In genomic region chr12:48572326-48572725, GRCh38 we compare ENCODE assay signal across 27 cellular contexts. TPM values are rescaled to one million over a fixed set of nuclear protein-coding genes. Genes with fewer than 3 reads are reported as not detected.
DNase-seq lines count a peak whose midpoint lies in the region; ATAC-seq, FAIRE-seq and TF ChIP-seq lines count a peak whose summit lies in the region.
"Had no signal": no experiment of that assay in that cellular context is flagged by ENCODE, and none has a peak within 500 bp of the region (broad histone marks: within the 10 kb centered on the region; RNA-seq: fewer than 3 reads in every experiment).

No MANE protein-coding gene starts in this region.

- H3K9ac ChIP-seq in K562 (ENCODE audit: insufficient read depth in 1 of 2, low read depth in 2 of 2, low read length in 2 of 2): no peak overlapping the region

- intact Hi-C loops in K562 (cut with micrococcal nuclease): no loop called here

- H3K36me3 ChIP-seq in K562 (ENCODE audit: control insufficient read depth, insufficient read depth, low read length): no peaks in the 10 kb centered on the region
- H3K36me3 ChIP-seq: ascending aorta, lower lobe of right lung, prostate gland, suprapubic skin, uterus had no signal

- H4K20me1 ChIP-seq in K562 (replicated peaks; ENCODE audit: control insufficient read depth, insufficient read depth, low read length): no peaks in the 10 kb centered on the region

- CTCF ChIA-PET in K562 (lab: Yijun Ruan, JAX; ENCODE audit: low intra/inter-chr PET ratio): no interaction called here

- POLR2A ChIA-PET in K562 (lab: Yijun Ruan, JAX): interaction anchor here (0.9 to 1.3 kb wide), 3 partner anchors 9 to 11 kb away, joined by 3 to 5 read pairs (median 3); no protein-coding TSS in a partner anchor

- no TSS peak for BruUV-seq in K562 (replicated peaks; lab: Mats Ljungman, UMichigan)

- TF ChIP-seq CTCF in K562 (IDR thresholded peaks at IDR 0.05 in 2 of 3, conservative IDR thresholded peaks at IDR 0.05 in 1 of 3; ENCODE audit: insufficient read depth in 2 of 3, low read depth in 1 of 3, low read length in 3 of 3): no peak

- 0 out of 5 replicates have a peak, but pooled peaks cover under 1 to 2% of the 10 kb centered on the region in 2 experiments for H3K27me3 ChIP-seq in K562 (ENCODE audit: control insufficient read depth in 2 of 2, insufficient read depth in 2 of 2, low read length in 2 of 2)
- H3K27me3 ChIP-seq: ascending aorta, uterus had no signal

- no peak overlapping the region for H3K4me3 ChIP-seq in K562
- H3K4me3 ChIP-seq: ascending aorta, lower lobe of right lung, prostate gland, suprapubic skin, uterus had no signal

- TF ChIP-seq RAD21 in K562 (CRISPR knock-in tag; conservative IDR thresholded peaks at IDR 0.05 in 1 of 2, IDR thresholded peaks at IDR 0.05 in 1 of 2): no peak

- no peak for TF ChIP-seq EP300 in K562 (IDR thresholded peaks at IDR 0.05; ENCODE audit: low read length)

- DNase-seq in COLO829 (ENCODE audit: low spot score) (peak; percentile 20), Kasumi-1 (lab: John Stamatoyannopoulos, UW) (peak; percentile 50 to 61), K562 (ENCODE audit: extremely low read depth in 1 of 4, low spot score in 3 of 4) (no peak), medulla oblongata (ENCODE audit: extremely low spot score) (peak; percentile 80), NCI-H2196 (lab: John Stamatoyannopoulos, UW; ENCODE audit: unreplicated experiment) (no peak), NCI-H2081 treated with DMSO at 0.1 percent for 48 hours (lab: John Stamatoyannopoulos, UW) (no peak)
- DNase-seq: activated CD4-positive, alpha-beta T cell treated with anti-CD3 and anti-CD28 coated beads, Interleukin-2, amount 10 ng/mL, durations not matched to agents 24 days and 14 days; activated CD8-positive, alpha-beta memory T cell treated with anti-CD3 and anti-CD28 coated beads, Interleukin-2, amount 10 ng/mL, durations not matched to agents 7 days and 5 days; CD8-positive, alpha-beta memory T cell; GF-D8; kidney; lower lobe of right lung; NCI-H1417 treated with DMSO at 0.1 percent for 48 hours; NCI-H2171; NCI-H524 treated with DMSO at 0.1 percent for 48 hours; stimulated activated CD4-positive, alpha-beta T cell treated with anti-CD3 and anti-CD28 coated beads, Interleukin-1b, Interleukin-23, amount 100 ng/mL, for 48 hours; uterus had no signal

- no peaks in the 10 kb centered on the region for H3K79me2 ChIP-seq in K562 (ENCODE audit: control insufficient read depth, insufficient read depth, low read length)

- no peaks in the 10 kb centered on the region for H3K9me3 ChIP-seq in K562 (replicated peaks; ENCODE audit: control insufficient read depth, insufficient read depth, low read depth, low read length)
- H3K9me3 ChIP-seq: ascending aorta, lower lobe of right lung, prostate gland, suprapubic skin, uterus had no signal

- in situ Hi-C loops in K562 (cut with MboI): no loop called here

- TF ChIP-seq POLR2A in K562 (conservative IDR thresholded peaks at IDR 0.05): no peak

- no peak overlapping the region for H3K4me2 ChIP-seq in K562 (ENCODE audit: insufficient read depth, low read length)

- H3K27ac ChIP-seq in K562 (ENCODE audit: extremely low read depth, low read depth, low read length): no peak overlapping the region
- H3K27ac ChIP-seq: ascending aorta, lower lobe of right lung, prostate gland, suprapubic skin, uterus, VCaP had no signal

- 12% methylated on average over 5 of the region's 5 CpGs for WGBS in K562 (ENCODE audit: insufficient coverage, low coverage, missing lambda C conversion rate)

- no peak for ATAC-seq in K562
- ATAC-seq in HG03025 (IDR thresholded peaks at IDR 0.05; ENCODE audit: low FRiP score, unreplicated experiment): no peak
- ATAC-seq: activated CD8-positive, alpha-beta memory T cell treated with anti-CD3 and anti-CD28 coated beads, Interleukin-2, amount 10 ng/mL, durations not matched to agents 7 days and 5 days; lower lobe of right lung; stimulated activated effector memory CD8-positive, alpha-beta T cell treated with anti-CD3 and anti-CD28 coated beads, Interleukin-12 subunit alpha, Interleukin-12 subunit beta, amount 100 ng/mL, for 72 hours had no signal

- H3K4me1 ChIP-seq in K562 (replicated peaks in 1 of 2; ENCODE audit: control insufficient read depth in 2 of 2, insufficient read depth in 2 of 2, low read length in 2 of 2): peaks cover 0 to 8% of the 10 kb centered on the region in 2 experiments; a peak in 1 of 5 replicates
- H3K4me1 ChIP-seq: ascending aorta, lower lobe of right lung, prostate gland, suprapubic skin, uterus had no signal

- peak; percentile 49 for FAIRE-seq in K562 (lab: Jason Lieb, UNC)
- FAIRE-seq: frontal cortex, kidney had no signal

- H2AFZ ChIP-seq in K562 (ENCODE audit: low read depth, low read length): peak overlapping the region; percentile 48; the same call in 1 of the 2 replicates

- H3K9me1 ChIP-seq in K562 (ENCODE audit: control insufficient read depth, insufficient read depth, low read length): no peaks in the 10 kb centered on the region

TF ChIP-seq in K562, 482 proteins besides CTCF, POLR2A, EP300 and RAD21:
- TF ChIP-seq SOX6 (IDR thresholded peaks at IDR 0.05) (peak; percentile 23; the same call in 1 of the 2 replicates), CHD2 (IDR thresholded peaks at IDR 0.05; ENCODE audit: low read depth, low read length) (no peak)

RNA-seq across cellular contexts. Expression of gene LALBA, which starts 2.5 kb away (rescaled TPM):
- total RNA-seq in K562 (2011; cell fraction: chromatin; rRNA removed; ENCODE audit: low replicate concordance): not detected in 2 replicates
- total RNA-seq in K562 (2011; cell fraction: nucleolus; rRNA removed): not detected in 2 replicates
- total RNA-seq in K562 (2011; cell fraction: nucleoplasm; rRNA removed): not detected in 2 replicates
- total RNA-seq in K562 (2014; rRNA removed) (not detected in 2 replicates), K562 (2014; rRNA removed; fragmentation: Illumina TruSeq; extraction: Trizol) (not detected in 2 replicates), K562 (2015; rRNA removed; fragmentation: Illumina TruSeq; extraction: Trizol) (not detected in 2 replicates), K562 (2021) (not detected in 2 replicates)
- polyA plus RNA-seq in K562 (2011; rRNA removed) (not detected in 2 replicates), K562 (2014; fragmentation: Illumina TruSeq; extraction: Trizol) (0.21 TPM in 1 of 2 replicates, not detected in the other), K562 (2014; fragmentation: Nextera tagmentation; extraction: Ambion mirVana) (not detected), K562 (2014; rRNA removed) (not detected in 2 replicates)
- polyA plus RNA-seq in K562 (2011; cell fraction: cytosol; rRNA removed): not detected in 2 replicates
- polyA plus RNA-seq in K562 (2011; cell fraction: nucleus; rRNA removed): not detected in 2 replicates
- 0.15 TPM in 1 of 2 replicates, not detected in the other for polyA plus RNA-seq in K562 (2012)
- polyA minus RNA-seq in K562 (2011; rRNA and poly(A)+ RNA removed): not detected in 2 replicates
- not detected in 2 replicates for polyA minus RNA-seq in K562 (2011; cell fraction: cytosol; rRNA and poly(A)+ RNA removed)
- polyA minus RNA-seq in K562 (2011; cell fraction: nucleus; rRNA and poly(A)+ RNA removed): not detected in 2 replicates
- total RNA-seq: activated CD4-positive, alpha-beta T cell treated with anti-CD3 and anti-CD28 coated beads, Interleukin-2, amount 10 ng/mL, durations not matched to agents 24 days and 14 days; activated CD8-positive, alpha-beta memory T cell treated with anti-CD3 and anti-CD28 coated beads, Interleukin-2, amount 10 ng/mL, durations not matched to agents 7 days and 5 days; ascending aorta; CD8-positive, alpha-beta memory T cell; frontal cortex; kidney; LHCN-M2; lower lobe of right lung; suprapubic skin; T-helper 1 cell treated with Interleukin-12 subunit alpha and Interleukin-12 subunit beta and Interleukin-4 antibody, amounts not matched to agents 30 ng/mL and 1 ng/mL, for 36 hours; uterus had no signal
- polyA plus RNA-seq: CD8-positive, alpha-beta memory T cell; esophagus had no signal

RNA-seq across cellular contexts. Expression of gene OR8S1, which starts 46.9 kb away (rescaled TPM):
- total RNA-seq in K562 (2011; cell fraction: chromatin; rRNA removed; ENCODE audit: low replicate concordance): not detected in 2 replicates
- not detected in 2 replicates for total RNA-seq in K562 (2011; cell fraction: nucleolus; rRNA removed)
- not detected in 2 replicates for total RNA-seq in K562 (2011; cell fraction: nucleoplasm; rRNA removed)
- not detected in 2 replicates for total RNA-seq in K562 (2014; rRNA removed)
- not detected in 2 replicates for total RNA-seq in K562 (2014; rRNA removed; fragmentation: Illumina TruSeq; extraction: Trizol)
- total RNA-seq in K562 (2015; rRNA removed; fragmentation: Illumina TruSeq; extraction: Trizol): not detected in 2 replicates
- not detected in 2 replicates for total RNA-seq in K562 (2021)
- not detected in 2 replicates for polyA plus RNA-seq in K562 (2011; rRNA removed)
- polyA plus RNA-seq in K562 (2011; cell fraction: cytosol; rRNA removed): not detected in 2 replicates
- not detected in 2 replicates for polyA plus RNA-seq in K562 (2011; cell fraction: nucleus; rRNA removed)
- polyA plus RNA-seq in K562 (2012): 0.18 TPM in 1 of 2 replicates, not detected in the other
- polyA plus RNA-seq in K562 (2014; fragmentation: Illumina TruSeq; extraction: Trizol): not detected in 2 replicates
- not detected for polyA plus RNA-seq in K562 (2014; fragmentation: Nextera tagmentation; extraction: Ambion mirVana)
- polyA plus RNA-seq in K562 (2014; rRNA removed): not detected in 2 replicates
- polyA minus RNA-seq in K562 (2011; rRNA and poly(A)+ RNA removed): not detected in 2 replicates
- not detected in 2 replicates for polyA minus RNA-seq in K562 (2011; cell fraction: cytosol; rRNA and poly(A)+ RNA removed)
- not detected in 2 replicates for polyA minus RNA-seq in K562 (2011; cell fraction: nucleus; rRNA and poly(A)+ RNA removed)
- total RNA-seq: activated CD4-positive, alpha-beta T cell treated with anti-CD3 and anti-CD28 coated beads, Interleukin-2, amount 10 ng/mL, durations not matched to agents 24 days and 14 days; activated CD8-positive, alpha-beta memory T cell treated with anti-CD3 and anti-CD28 coated beads, Interleukin-2, amount 10 ng/mL, durations not matched to agents 7 days and 5 days; ascending aorta; CD8-positive, alpha-beta memory T cell; frontal cortex; kidney; LHCN-M2; lower lobe of right lung; prostate gland; suprapubic skin; T-helper 1 cell treated with Interleukin-12 subunit alpha and Interleukin-12 subunit beta and Interleukin-4 antibody, amounts not matched to agents 30 ng/mL and 1 ng/mL, for 36 hours; uterus had no signal
- polyA plus RNA-seq: CD8-positive, alpha-beta memory T cell; esophagus had no signal

Comparison
In these comparisons a context has a peak if more than half of its experiments do, and no peak if none do; other contexts are left out.
1. DNase-seq: peak in COLO829 (single experiment), Kasumi-1 (2 of 2) and medulla oblongata (single experiment); none in K562 (0 of 4), NCI-H2196 (single experiment) and NCI-H2081 treated with DMSO at 0.1 percent for 48 hours (single experiment).